27 cellular contexts compared by ENCODE assay signal in genomic region chr10:112242769-112243168, GRCh38. TPM values are rescaled to one million over a fixed set of nuclear protein-coding genes. Genes with fewer than 3 reads are reported as not detected.
"Had no signal": no experiment of that assay in that cellular context is flagged by ENCODE, and none has a peak within 500 bp of the region (broad histone marks: within the 10 kb centered on the region; RNA-seq: fewer than 3 reads in every experiment).

No MANE protein-coding gene starts in this region.

- DNase-seq: IMR-90; Karpas-422; KG1; MG63; MV-4-11; NCI-H1048; NCI-H1105; NCI-H1417; NCI-H1436 treated with DMSO at 0.1 percent for 48 hours; NCI-H1694; NCI-H1930; NCI-H2081; NCI-H2107; NCI-H2227 treated with DMSO at 0.1 percent for 48 hours; NCI-H524; NCI-H69; NCI-H774; NK-92 treated with Interleukin-12 subunit alpha and Interleukin-12 subunit beta, amount 100 ng/mL, for 24 hours; PC-3; SIG-M5 had no signal

- H3K4me1 ChIP-seq: SJSA1 had no signal

- H3K4me3 ChIP-seq: MG63, SJSA1, SK-N-MC had no signal

- H3K9me3 ChIP-seq: SJSA1 had no signal

- ATAC-seq: Panc1, PC-3 had no signal

- H3K36me3 ChIP-seq: MG63, SJSA1 had no signal

- H3K27ac ChIP-seq: RWPE1, SJSA1, SK-N-MC had no signal

- H3K27me3 ChIP-seq: MG63, SJSA1 had no signal

RNA-seq across cellular contexts. Expression of gene TECTB, which starts 40.4 kb away (rescaled TPM):
- total RNA-seq: HT-29, IMR-90, NCI-H460, OCI-LY7, PC-3, SJSA1 had no signal
